13 cellular contexts compared by ENCODE assay signal in the genomic region with DNA sequence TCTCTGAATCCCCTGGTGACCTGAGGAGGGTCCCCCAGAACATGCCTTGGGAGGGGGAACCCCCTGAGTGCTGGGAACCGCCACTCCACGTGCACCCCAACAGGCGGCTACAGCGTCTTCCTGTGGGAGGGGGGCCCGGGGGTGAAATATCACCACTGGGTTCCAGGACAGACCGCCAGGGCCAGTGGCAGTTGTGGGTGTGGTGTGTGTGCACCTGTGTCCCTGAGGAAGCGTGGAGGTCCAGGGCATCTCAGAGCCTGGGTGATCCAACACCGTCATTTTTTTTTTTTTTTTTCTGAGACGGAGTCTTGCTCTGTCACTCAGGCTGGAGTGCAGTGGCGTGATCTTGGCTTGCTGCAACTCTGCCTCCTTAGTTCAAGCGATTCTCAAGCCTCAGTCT. TPM values are rescaled to one million over a fixed set of nuclear protein-coding genes. Genes with fewer than 3 reads are reported as not detected.
DNase-seq lines count a peak whose midpoint lies in the region; TF ChIP-seq lines count a peak whose summit lies in the region.
"Had no signal": no experiment of that assay in that cellular context is flagged by ENCODE, and none has a peak within 500 bp of the region (broad histone marks: within the 10 kb centered on the region; RNA-seq: fewer than 3 reads in every experiment).

No MANE protein-coding gene starts in this region.

- no peaks in the 10 kb centered on the region for H3K27me3 ChIP-seq in BLaER1 treated with 17β-estradiol and CSF1 and Interleukin-3, amounts not matched to agents 10 nM and 100 nM
- H3K27me3 ChIP-seq in neutrophil (no peaks in the 10 kb centered on the region), testis (no peaks in the 10 kb centered on the region)

- no peak for TF ChIP-seq CTCF in neutrophil (IDR thresholded peaks at IDR 0.05)
- no peak for TF ChIP-seq CTCF in testis (IDR thresholded peaks at IDR 0.05)

- H3K9me3 ChIP-seq in BLaER1 treated with 17β-estradiol and CSF1 and Interleukin-3, amounts not matched to agents 10 nM and 100 nM (replicated peaks in 1 of 11): no peaks in the 10 kb centered on the region
- H3K9me3 ChIP-seq in neutrophil: peaks cover under 1% of the 10 kb centered on the region
- H3K9me3 ChIP-seq in testis: no peaks in the 10 kb centered on the region

- peak overlapping the region; percentile 83 to 97 (median 96) for H3K4me2 ChIP-seq in BLaER1 treated with 17β-estradiol and CSF1 and Interleukin-3, amounts not matched to agents 10 nM and 100 nM
- H3K4me2 ChIP-seq: KMS-11 had no signal

- peak overlapping the region in 6 of 10 experiments; percentile 17 to 84 (median 58); a peak in 7 of 20 replicates for H3K4me3 ChIP-seq in BLaER1 treated with 17β-estradiol and CSF1 and Interleukin-3, amounts not matched to agents 10 nM and 100 nM
- H3K4me3 ChIP-seq in neutrophil (ENCODE audit: low read depth in 1 of 2, low read length in 1 of 2) (peak overlapping the region; percentile 86 to 91), testis (no peak overlapping the region)

- POLR2A ChIA-PET in HEK293T (lab: Yijun Ruan, JAX): no interaction called here

- no peaks in the 10 kb centered on the region for H3K9me3 Mint-ChIP-seq in activated naive CD8-positive, alpha-beta T cell (ENCODE audit: low read depth)
- H3K9me3 Mint-ChIP-seq: type B pancreatic cell had no signal

- H3K27ac ChIP-seq in BLaER1 treated with 17β-estradiol and CSF1 and Interleukin-3, amounts not matched to agents 10 nM and 100 nM: peak overlapping the region in 10 of 11 experiments; percentile 56 to 94 (median 87); a peak in 19 of 22 replicates
- peak overlapping the region; percentile 94 for H3K27ac ChIP-seq in neutrophil
- no peak overlapping the region for H3K27ac ChIP-seq in testis
- H3K27ac ChIP-seq: C4-2B, KMS-11 had no signal

- peaks cover 66 to 84% (median 77%) of the 10 kb centered on the region in 10 experiments for H3K4me1 ChIP-seq in BLaER1 treated with 17β-estradiol and CSF1 and Interleukin-3, amounts not matched to agents 10 nM and 100 nM
- H3K4me1 ChIP-seq in neutrophil (ENCODE audit: control insufficient read depth in 1 of 2, insufficient read depth in 1 of 2, low read depth in 1 of 2, low read length in 1 of 2): peaks cover 40 to 61% of the 10 kb centered on the region in 2 experiments
- peaks cover 13% of the 10 kb centered on the region for H3K4me1 ChIP-seq in testis

- CTCF ChIA-PET in HEK293T (lab: Yijun Ruan, JAX): no interaction called here

- no peaks in the 10 kb centered on the region for H3K36me3 Mint-ChIP-seq in activated naive CD8-positive, alpha-beta T cell
- H3K36me3 Mint-ChIP-seq: type B pancreatic cell had no signal

- TF ChIP-seq POLR2A in GM18951 (IDR thresholded peaks at IDR 0.05; ENCODE audit: extremely low read depth, insufficient read depth, insufficient read length) (peak; percentile 19), testis (IDR thresholded peaks at IDR 0.05) (no peak)

- peak overlapping the region; percentile 33 to 90 (median 83); a peak in 20 of 22 replicates for H3K9ac ChIP-seq in BLaER1 treated with 17β-estradiol and CSF1 and Interleukin-3, amounts not matched to agents 10 nM and 100 nM
- H3K9ac ChIP-seq: KMS-11 had no signal

- WGBS in testis, 2 donors: 79 to 88% methylated on average over 11 of the region's 11 CpGs

- intact Hi-C loops in testis (cut with DNase I; ENCODE audit: low total_unique reads): no loop called here

- no peaks in the 10 kb centered on the region for H3K27me3 Mint-ChIP-seq in activated naive CD8-positive, alpha-beta T cell

- peak overlapping the region; percentile 96 for H3K27ac Mint-ChIP-seq in activated naive CD8-positive, alpha-beta T cell

- peak overlapping the region; percentile 96 for H3K4me3 Mint-ChIP-seq in activated naive CD8-positive, alpha-beta T cell

- peaks cover 22% of the 10 kb centered on the region for H3K4me1 Mint-ChIP-seq in activated naive CD8-positive, alpha-beta T cell (ENCODE audit: low read depth)

- peaks cover 3 to 17% (median 10%) of the 10 kb centered on the region in 11 experiments for H3K36me3 ChIP-seq in BLaER1 treated with 17β-estradiol and CSF1 and Interleukin-3, amounts not matched to agents 10 nM and 100 nM
- peaks cover 42% of the 10 kb centered on the region for H3K36me3 ChIP-seq in neutrophil
- no peaks in the 10 kb centered on the region for H3K36me3 ChIP-seq in testis (ENCODE audit: low read depth, missing control alignments)

- DNase-seq in HEK293T (ENCODE audit: extremely low spot score): no peak
- DNase-seq in NCI-H2171 treated with DMSO at 0.1 percent for 48 hours (lab: John Stamatoyannopoulos, UW): no peak
- DNase-seq in mesenteric fat pad (ENCODE audit: low spot score): no peak
- no peak for DNase-seq in testis
- DNase-seq: RPMI8226; stimulated activated CD4-positive, alpha-beta T cell treated with anti-CD3 and anti-CD28 coated beads, Interleukin-4, amount 100 ng/mL, for 1 hour had no signal

- H4K20me1 ChIP-seq in BLaER1 treated with 17β-estradiol and CSF1 and Interleukin-3, amounts not matched to agents 10 nM and 100 nM: no peaks in the 10 kb centered on the region; a peak in 1 of 22 replicates

- in situ Hi-C loops in GM18951 (cut with MboI; ENCODE audit: low sequenced_read_pairs, unreplicated experiment): no loop called here

TF ChIP-seq in HEK293T, 16 proteins besides CTCF, POLR2A, EP300 and RAD21:
- no peak for TF ChIP-seq ELF4 (IDR thresholded peaks at IDR 0.05)
- no peak for TF ChIP-seq FOXM1 (IDR thresholded peaks at IDR 0.05; ENCODE audit: borderline replicate concordance)
- TF ChIP-seq SP1 (IDR thresholded peaks at IDR 0.05): no peak
- no peak for TF ChIP-seq CTBP1 (IDR thresholded peaks at IDR 0.05; ENCODE audit: borderline replicate concordance)
- no peak for TF ChIP-seq HDGF (IDR thresholded peaks at IDR 0.05; ENCODE audit: borderline replicate concordance)
- TF ChIP-seq FOXK2 (IDR thresholded peaks at IDR 0.05): no peak
- TF ChIP-seq TARDBP (IDR thresholded peaks at IDR 0.05): no peak
- TF ChIP-seq SUZ12 (IDR thresholded peaks at IDR 0.05): no peak
- TF ChIP-seq NFRKB (IDR thresholded peaks at IDR 0.05): no peak
- TF ChIP-seq BHLHE40 (IDR thresholded peaks at IDR 0.05; ENCODE audit: borderline replicate concordance): no peak
- TF ChIP-seq, protein P1, sequence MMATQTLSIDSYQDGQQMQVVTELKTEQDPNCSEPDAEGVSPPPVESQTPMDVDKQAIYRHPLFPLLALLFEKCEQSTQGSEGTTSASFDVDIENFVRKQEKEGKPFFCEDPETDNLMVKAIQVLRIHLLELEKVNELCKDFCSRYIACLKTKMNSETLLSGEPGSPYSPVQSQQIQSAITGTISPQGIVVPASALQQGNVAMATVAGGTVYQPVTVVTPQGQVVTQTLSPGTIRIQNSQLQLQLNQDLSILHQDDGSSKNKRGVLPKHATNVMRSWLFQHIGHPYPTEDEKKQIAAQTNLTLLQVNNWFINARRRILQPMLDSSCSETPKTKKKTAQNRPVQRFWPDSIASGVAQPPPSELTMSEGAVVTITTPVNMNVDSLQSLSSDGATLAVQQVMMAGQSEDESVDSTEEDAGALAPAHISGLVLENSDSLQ (IDR thresholded peaks at IDR 0.05): no peak
- no peak for TF ChIP-seq ARNT (IDR thresholded peaks at IDR 0.05)

RNA-seq across cellular contexts. Expression of gene ADGRE5, which starts 4.2 kb away (rescaled TPM):
- 127 TPM for total RNA-seq in mesenteric fat pad
- total RNA-seq in testis: 10 to 100 TPM in 1 of 2 donors, 1 to 10 TPM in 1; 8.7 to 14.6 TPM
- 21.2 TPM for polyA plus RNA-seq in testis (ENCODE audit: insufficient read depth, low read depth, low replicate concordance)

RNA-seq across cellular contexts. Expression of gene DDX39A, which starts 33.6 kb away (rescaled TPM):
- 53.0 TPM for total RNA-seq in mesenteric fat pad
- 100 to 1,000 TPM; 218 to 295 TPM for total RNA-seq in testis
- 323 TPM for polyA plus RNA-seq in testis (ENCODE audit: insufficient read depth, low read depth, low replicate concordance)

RNA-seq across cellular contexts. Expression of gene PKN1, which starts 47.6 kb away (rescaled TPM):
- total RNA-seq in mesenteric fat pad: 142 TPM
- 100 to 1,000 TPM; 204 to 259 TPM for total RNA-seq in testis
- polyA plus RNA-seq in testis (ENCODE audit: insufficient read depth, low read depth, low replicate concordance): 116 TPM

Comparison
In these comparisons a context has a peak if more than half of its experiments do, and no peak if none do; other contexts are left out.
1. H3K27ac ChIP-seq: peak in BLaER1 treated with 17β-estradiol and CSF1 and Interleukin-3, amounts not matched to agents 10 nM and 100 nM (10 of 11) and neutrophil (single experiment); none in testis (0 of 2).
2. H3K4me3 ChIP-seq: peak in BLaER1 treated with 17β-estradiol and CSF1 and Interleukin-3, amounts not matched to agents 10 nM and 100 nM (6 of 10) and neutrophil (2 of 2); none in testis (0 of 2).